ENCODE assay signal across 1 cellular context in the genomic region with DNA sequence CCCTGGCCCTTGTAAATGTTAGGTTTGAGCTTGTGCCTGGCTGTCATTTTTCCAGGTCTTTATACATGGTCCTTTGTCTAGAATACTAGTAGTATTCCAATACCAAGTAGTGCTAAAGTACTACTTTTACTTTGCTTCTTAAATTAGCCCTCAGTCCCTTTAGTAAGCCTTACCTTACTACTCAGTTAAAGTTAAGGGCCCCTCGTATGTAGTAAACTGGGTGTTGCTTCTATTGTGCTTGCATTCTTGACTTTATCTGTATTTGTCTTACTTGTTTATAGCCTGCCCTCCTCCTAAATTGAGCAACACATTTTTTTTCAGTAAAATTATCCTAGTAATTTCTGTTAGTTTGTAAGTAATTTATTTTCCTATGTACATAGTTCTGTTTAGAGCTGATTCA.
TF ChIP-seq lines count a peak whose summit lies in the region.

No MANE protein-coding gene starts in this region.

TF ChIP-seq in K562, 482 proteins besides CTCF, POLR2A, EP300 and RAD21 (continued from another document):
- TF ChIP-seq UBTF (IDR thresholded peaks at IDR 0.05; ENCODE audit: borderline replicate concordance in 1 of 2, low read depth in 2 of 2, low read length in 2 of 2): no peak
